ENCODE assay signal across 1 cellular context in genomic region chr2:218432676-218433365, GRCh38.
TF ChIP-seq lines count a peak whose summit lies in the region.

No MANE protein-coding gene starts in this region.

TF ChIP-seq in IMR-90, 13 proteins besides CTCF, POLR2A, EP300 and RAD21 (continued from another document):
- TF ChIP-seq USF2 (IDR thresholded peaks at IDR 0.05; ENCODE audit: low read depth, low read length) (no peak), RFX5 (IDR thresholded peaks at IDR 0.05; ENCODE audit: low read depth, low read length) (no peak), BHLHE40 (IDR thresholded peaks at IDR 0.05; ENCODE audit: low read depth, low read length) (no peak), CHD1 (IDR thresholded peaks at IDR 0.05; ENCODE audit: low read depth, low read length) (no peak)
